18 cellular contexts compared by ENCODE assay signal in the genomic region with DNA sequence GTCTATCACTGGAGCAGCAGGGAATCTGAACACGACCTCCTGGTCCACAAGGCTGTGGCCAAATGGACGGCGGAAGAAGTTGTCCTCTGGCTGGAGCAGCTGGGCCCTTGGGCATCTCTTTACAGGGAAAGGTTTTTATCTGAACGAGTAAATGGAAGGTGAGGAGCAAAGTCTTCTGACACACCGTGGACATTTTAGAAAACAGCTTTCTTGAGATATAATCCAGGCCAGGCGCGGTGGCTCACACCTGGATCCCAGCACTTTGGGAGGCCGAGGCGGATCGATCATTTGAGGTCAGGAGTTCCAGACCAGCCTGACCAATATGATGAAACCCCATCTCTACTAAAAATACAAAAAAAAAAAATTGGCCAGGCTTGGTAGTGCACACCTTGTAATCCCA. TPM values are rescaled to one million over a fixed set of nuclear protein-coding genes. Genes with fewer than 3 reads are reported as not detected.
DNase-seq lines count a peak whose midpoint lies in the region; TF ChIP-seq lines count a peak whose summit lies in the region.
"Had no signal": no experiment of that assay in that cellular context is flagged by ENCODE, and none has a peak within 500 bp of the region (broad histone marks: within the 10 kb centered on the region; RNA-seq: fewer than 3 reads in every experiment).

No MANE protein-coding gene starts in this region.

- H3K4me2 ChIP-seq in smooth muscle cell: no peak overlapping the region
- H3K4me2 ChIP-seq: A549 had no signal

- 99% methylated on average over 10 of the region's 10 CpGs for WGBS in smooth muscle cell (ENCODE audit: low lambda C conversion rate)
- WGBS in spleen, 5 donors: 93 to 98% (median 96%) methylated on average over 10 of the region's 10 CpGs

- no peak for TF ChIP-seq POLR2A in spleen (IDR thresholded peaks at IDR 0.05)

- H3K27ac Mint-ChIP-seq in Calu3 (ENCODE audit: unreplicated experiment): peak overlapping the region; percentile 44
- H3K27ac Mint-ChIP-seq in activated naive CD8-positive, alpha-beta T cell treated with anti-CD3 and anti-CD28 coated beads for 36 hours: peak overlapping the region; percentile 52

- BruUV-seq in Calu3 (replicated peaks; lab: Mats Ljungman, UMichigan): no TSS peak

- H3K27me3 ChIP-seq in BE2C: no peaks in the 10 kb centered on the region
- no peaks in the 10 kb centered on the region for H3K27me3 ChIP-seq in smooth muscle cell (ENCODE audit: low read depth)
- H3K27me3 ChIP-seq in spleen (replicated peaks in 1 of 7): no peaks in the 10 kb centered on the region

- peaks cover 50% of the 10 kb centered on the region for H4K20me1 ChIP-seq in smooth muscle cell (ENCODE audit: low read depth)

- peaks cover 11% of the 10 kb centered on the region for H3K79me2 ChIP-seq in smooth muscle cell (ENCODE audit: low read depth)

- peak; percentile 10 for DNase-seq in activated effector memory CD4-positive, alpha-beta T cell treated with anti-CD3 and anti-CD28 coated beads, Interleukin-2, amount 50 U/mL, for 16 hours
- DNase-seq in activated effector memory CD4-positive, alpha-beta T cell treated with Interleukin-2 at 50 U/mL for 16 hours: no peak
- DNase-seq in Calu3: no peak
- no peak for DNase-seq in activated naive CD8-positive, alpha-beta T cell treated with anti-CD3 and anti-CD28 coated beads for 36 hours
- peak; percentile 38 for DNase-seq in posterior vena cava (ENCODE audit: low spot score)
- no peak for DNase-seq in BE2C
- no peak for DNase-seq in smooth muscle cell (lab: John Stamatoyannopoulos, UW; ENCODE audit: unreplicated experiment)
- no peak for DNase-seq in spleen
- DNase-seq: Caco-2, EL, KG1, NCI-H1048, NCI-H2081 treated with DMSO at 0.1 percent for 48 hours, NCI-H510A, NCI-H82 had no signal

- no peak overlapping the region for H3K4me3 Mint-ChIP-seq in Calu3 (ENCODE audit: low read depth, unreplicated experiment)
- H3K4me3 Mint-ChIP-seq in activated naive CD8-positive, alpha-beta T cell treated with anti-CD3 and anti-CD28 coated beads for 36 hours: no peak overlapping the region
- H3K4me3 Mint-ChIP-seq: CD14-positive monocyte had no signal

- H3K4me1 ChIP-seq in BE2C: no peaks in the 10 kb centered on the region
- no peaks in the 10 kb centered on the region for H3K4me1 ChIP-seq in smooth muscle cell (ENCODE audit: low read depth)
- peaks cover 0 to 9% (median 0%) of the 10 kb centered on the region in 6 donors for H3K4me1 ChIP-seq in spleen
- H3K4me1 ChIP-seq: A549, Caco-2 had no signal

- peaks cover 80% of the 10 kb centered on the region for H3K36me3 ChIP-seq in BE2C
- peaks cover 38% of the 10 kb centered on the region for H3K36me3 ChIP-seq in smooth muscle cell (ENCODE audit: low read depth)
- H3K36me3 ChIP-seq in spleen: peaks cover 3 to 100% (median 93%) of the 10 kb centered on the region in 6 donors

- no peaks in the 10 kb centered on the region for H3K4me1 Mint-ChIP-seq in Calu3 (ENCODE audit: low read depth, unreplicated experiment)
- H3K4me1 Mint-ChIP-seq in activated naive CD8-positive, alpha-beta T cell treated with anti-CD3 and anti-CD28 coated beads for 36 hours: peaks cover 6% of the 10 kb centered on the region
- H3K4me1 Mint-ChIP-seq: CD14-positive monocyte had no signal

- H3K4me3 ChIP-seq in BE2C (ENCODE audit: low read depth, low read length) (no peak overlapping the region), smooth muscle cell (no peak overlapping the region), spleen (no peak overlapping the region)
- H3K4me3 ChIP-seq: A549 had no signal

- H3K9ac ChIP-seq in smooth muscle cell (ENCODE audit: low read depth): no peak overlapping the region

- no peak for TF ChIP-seq CTCF in Calu3 (IDR thresholded peaks at IDR 0.05; ENCODE audit: unreplicated experiment)
- TF ChIP-seq CTCF in BE2C (IDR thresholded peaks at IDR 0.05; ENCODE audit: low read depth, low read length): no peak
- TF ChIP-seq CTCF in smooth muscle cell (IDR thresholded peaks at IDR 0.05; ENCODE audit: borderline replicate concordance, insufficient read depth, poor library complexity, severe bottlenecking): no peak
- no peak for TF ChIP-seq CTCF in spleen (IDR thresholded peaks at IDR 0.05 in 8 of 11, conservative IDR thresholded peaks at IDR 0.05 in 3 of 11)

- H2AFZ ChIP-seq in smooth muscle cell (ENCODE audit: low read depth): no peak overlapping the region

- CTCF ChIA-PET in Calu3 (lab: Charles Lee): no interaction called here

- intact Hi-C loops in Calu3 (cut with micrococcal nuclease; ENCODE audit: unreplicated experiment): no loop called here
- intact Hi-C loops in posterior vena cava (cut with DNase I): no loop called here
- intact Hi-C loops in spleen (cut with DNase I; ENCODE audit: low total_unique reads): no loop called here

- H3K27ac ChIP-seq in smooth muscle cell (ENCODE audit: low read depth): no peak overlapping the region
- H3K27ac ChIP-seq in spleen: no peak overlapping the region
- H3K27ac ChIP-seq: A549 had no signal

- no peaks in the 10 kb centered on the region for H3F3A ChIP-seq in smooth muscle cell (ENCODE audit: low read depth)

- H3K9me3 ChIP-seq in BE2C (no peaks in the 10 kb centered on the region), smooth muscle cell (replicated peaks; ENCODE audit: low read depth) (no peaks in the 10 kb centered on the region), spleen (no peaks in the 10 kb centered on the region)
- H3K9me3 ChIP-seq: A549, Caco-2 had no signal

- H3K36me3 Mint-ChIP-seq in Calu3 (ENCODE audit: insufficient read depth, unreplicated experiment): peaks cover 84% of the 10 kb centered on the region
- peaks cover 18% of the 10 kb centered on the region for H3K36me3 Mint-ChIP-seq in activated naive CD8-positive, alpha-beta T cell treated with anti-CD3 and anti-CD28 coated beads for 36 hours

- H3K9me3 Mint-ChIP-seq in Calu3 (ENCODE audit: low read depth, unreplicated experiment): no peaks in the 10 kb centered on the region
- H3K9me3 Mint-ChIP-seq in activated naive CD8-positive, alpha-beta T cell treated with anti-CD3 and anti-CD28 coated beads for 36 hours: no peaks in the 10 kb centered on the region
- H3K9me3 Mint-ChIP-seq: CD14-positive monocyte had no signal

- H3K27me3 Mint-ChIP-seq in Calu3 (ENCODE audit: unreplicated experiment): no peaks in the 10 kb centered on the region
- H3K27me3 Mint-ChIP-seq in activated naive CD8-positive, alpha-beta T cell treated with anti-CD3 and anti-CD28 coated beads for 36 hours: no peaks in the 10 kb centered on the region

RNA-seq across cellular contexts. Expression of a gene that starts 17.1 kb away (rescaled TPM):
- total RNA-seq in Calu3 (2022): 83.8 and 97.9 TPM in 2 replicates
- 10 to 100 TPM; 72.1 to 75.7 TPM for total RNA-seq in activated naive CD8-positive, alpha-beta T cell treated with anti-CD3 and anti-CD28 coated beads for 36 hours
- total RNA-seq in posterior vena cava: 10 to 100 TPM; 41.8 to 45.4 TPM
- 63.6 TPM for polyA plus RNA-seq in BE2C (2012; ENCODE audit: insufficient read depth, insufficient read length, low read depth)
- 65.7 and 82.2 TPM in 2 replicates for total RNA-seq in smooth muscle cell
- 35.9 and 42.4 TPM in 2 replicates for polyA plus RNA-seq in smooth muscle cell
- 10 to 100 TPM; 48.1 to 68.7 (median 57.7) TPM for total RNA-seq in spleen
- polyA plus RNA-seq in spleen: 10 to 100 TPM; 24.6 to 30.2 (median 29.5) TPM

RNA-seq across cellular contexts. Expression of a gene that starts 19.8 kb away (rescaled TPM):
- total RNA-seq in Calu3 (2022) (54.8 and 59.1 TPM in 2 replicates), posterior vena cava (10 to 100 TPM; 27.2 to 27.9 TPM), smooth muscle cell (22.9 and 24.6 TPM in 2 replicates), spleen (10 to 100 TPM; 26.8 to 49.0 (median 39.2) TPM)
- 10 to 100 TPM; 50.8 to 50.9 TPM for total RNA-seq in activated naive CD8-positive, alpha-beta T cell treated with anti-CD3 and anti-CD28 coated beads for 36 hours
- 18.1 TPM for polyA plus RNA-seq in BE2C (2012; ENCODE audit: insufficient read depth, insufficient read length, low read depth)
- polyA plus RNA-seq in smooth muscle cell (22.2 and 24.8 TPM in 2 replicates), spleen (10 to 100 TPM; 10.3 to 14.6 (median 13.4) TPM)

RNA-seq across cellular contexts. Expression of a gene that starts 44.3 kb away (rescaled TPM):
- total RNA-seq in Calu3 (2022): 3.3 and 6.3 TPM in 2 replicates
- not detected for total RNA-seq in activated naive CD8-positive, alpha-beta T cell treated with anti-CD3 and anti-CD28 coated beads for 36 hours
- total RNA-seq in posterior vena cava: not detected
- polyA plus RNA-seq in BE2C (2012; ENCODE audit: insufficient read depth, insufficient read length, low read depth): 0.60 TPM
- not detected in 2 replicates for total RNA-seq in smooth muscle cell
- polyA plus RNA-seq in smooth muscle cell: 0.59 TPM in 1 of 2 replicates, not detected in the other
- total RNA-seq in spleen: not detected
- under 1 TPM in 2 of 3 donors, not detected in 1; 0.12 to 0.13 TPM for polyA plus RNA-seq in spleen
- total RNA-seq: Right ventricle myocardium inferior had no signal
- polyA plus RNA-seq: CD14-positive monocyte had no signal

RNA-seq across cellular contexts. Expression of a gene that starts 53.4 kb away (rescaled TPM):
- total RNA-seq in Calu3 (2022) (8.2 and 9.1 TPM in 2 replicates), posterior vena cava (1 to 10 TPM; 2.8 to 7.6 TPM), smooth muscle cell (0.94 and 4.3 TPM in 2 replicates), spleen (1 to 10 TPM in 5 of 7 donors, not detected in 2; 1.3 to 3.5 (median 2.6) TPM)
- total RNA-seq in activated naive CD8-positive, alpha-beta T cell treated with anti-CD3 and anti-CD28 coated beads for 36 hours: 1 to 10 TPM in 1 of 2 experiments, not detected in 1; 1.2 TPM
- 11.1 TPM for polyA plus RNA-seq in BE2C (2012; ENCODE audit: insufficient read depth, insufficient read length, low read depth)
- polyA plus RNA-seq in smooth muscle cell (0.81 and 1.1 TPM in 2 replicates), spleen (1 to 10 TPM in 1 of 3 donors, under 1 TPM in 2; 0.35 to 2.7 (median 0.63) TPM)
- polyA plus RNA-seq: CD14-positive monocyte had no signal

Comparison
In these comparisons a context has a peak if more than half of its experiments do, and no peak if none do; other contexts are left out.
1. DNase-seq: peak in activated effector memory CD4-positive, alpha-beta T cell treated with anti-CD3 and anti-CD28 coated beads, Interleukin-2, amount 50 U/mL, for 16 hours (single experiment) and posterior vena cava (single experiment); none in activated effector memory CD4-positive, alpha-beta T cell treated with Interleukin-2 at 50 U/mL for 16 hours (single experiment), Calu3 (single experiment), activated naive CD8-positive, alpha-beta T cell treated with anti-CD3 and anti-CD28 coated beads for 36 hours (single experiment), BE2C (single experiment), smooth muscle cell (single experiment) and spleen (single experiment).